ENCODE assay signal across 8 cellular contexts in the genomic region with DNA sequence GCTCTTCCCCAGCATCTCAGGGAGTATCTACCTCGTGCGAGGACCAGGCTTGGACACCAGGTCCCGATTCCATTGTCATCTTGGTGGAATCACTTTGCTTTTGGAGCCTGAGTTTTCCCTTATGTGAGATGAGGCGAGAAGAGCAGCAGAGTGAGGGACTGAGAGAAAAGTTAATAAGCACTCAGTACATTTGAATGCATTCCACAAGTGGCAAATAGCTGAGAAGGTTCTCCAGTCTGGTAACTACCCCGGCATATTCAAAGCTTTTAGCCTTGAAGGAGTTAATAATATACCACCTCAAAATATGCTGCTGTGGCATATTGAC. TPM values are rescaled to one million over a fixed set of nuclear protein-coding genes. Genes with fewer than 3 reads are reported as not detected.
DNase-seq lines count a peak whose midpoint lies in the region; ATAC-seq and TF ChIP-seq lines count a peak whose summit lies in the region.

No MANE protein-coding gene starts in this region.

- peak overlapping the region; percentile 71 for H2AFZ ChIP-seq in OCI-LY3 (ENCODE audit: low read depth, low read length)

- intact Hi-C loops in sigmoid colon (cut with DNase I), result loop anchor here (5.0 kb wide), 2 partner anchors 394 to 559 kb away; partner anchors contain the start of gene SPATA7

- peak overlapping the region; percentile 83 for H3K4me3 ChIP-seq in OCI-LY3 (ENCODE audit: low read length)
- peak overlapping the region; percentile 74 to 85 for H3K4me3 ChIP-seq in esophagus (ENCODE audit: low read depth in 1 of 2, low read length in 2 of 2)
- peak overlapping the region; percentile 69 to 86 (median 84) for H3K4me3 ChIP-seq in sigmoid colon

- H3K27ac ChIP-seq in OCI-LY3 (ENCODE audit: low read length) (peak overlapping the region; percentile 44), esophagus (ENCODE audit: low read depth in 2 of 2, low read length in 1 of 2) (peak overlapping the region; percentile 86 to 93), sigmoid colon (peak overlapping the region; percentile 91 to 98 (median 94))

- H3K27me3 ChIP-seq in OCI-LY3 (ENCODE audit: low read depth, low read length) (no peaks in the 10 kb centered on the region), esophagus (ENCODE audit: control insufficient read depth in 1 of 2, insufficient read depth in 2 of 2, low read length in 2 of 2) (no peaks in the 10 kb centered on the region), sigmoid colon (no peaks in the 10 kb centered on the region)

- H3K4me2 ChIP-seq in OCI-LY3 (ENCODE audit: low read length), result peak overlapping the region; percentile 78

- no peaks in the 10 kb centered on the region for H3K79me2 ChIP-seq in OCI-LY3 (ENCODE audit: low read length)

- no peak for TF ChIP-seq POLR2A in sigmoid colon (IDR thresholded peaks at IDR 0.05)

- no peak for TF ChIP-seq EP300 in sigmoid colon (IDR thresholded peaks at IDR 0.05)

- DNase-seq in sigmoid colon (no peak), NCI-H226 (no peak), SK-N-DZ (ENCODE audit: low spot score) (no peak), NCI-H510A (lab: John Stamatoyannopoulos, UW) (no peak)

- WGBS in esophagus, 2 donors, result 37 to 46% methylated on average over 5 of the region's 5 CpGs
- WGBS in sigmoid colon, 2 donors, result 46 to 49% methylated on average over 5 of the region's 5 CpGs

- H3K9me3 ChIP-seq in OCI-LY3 (ENCODE audit: insufficient read depth, low read length) (no peaks in the 10 kb centered on the region), esophagus (ENCODE audit: control insufficient read depth in 2 of 2, insufficient read depth in 1 of 2, low read depth in 1 of 2, low read length in 1 of 2) (no peaks in the 10 kb centered on the region), sigmoid colon (no peaks in the 10 kb centered on the region)

- no peaks in the 10 kb centered on the region for H4K20me1 ChIP-seq in OCI-LY3 (ENCODE audit: insufficient read depth, low read length)

- TF ChIP-seq CTCF in OCI-LY3 (IDR thresholded peaks at IDR 0.05; ENCODE audit: low read depth, low read length), result no peak
- no peak for TF ChIP-seq CTCF in sigmoid colon (IDR thresholded peaks at IDR 0.05)

- peak overlapping the region; percentile 65 for H3K9ac ChIP-seq in OCI-LY3 (ENCODE audit: low read length)

- peaks cover 2% of the 10 kb centered on the region for H3K36me3 ChIP-seq in OCI-LY3 (replicated peaks; ENCODE audit: low read depth, low read length)
- H3K36me3 ChIP-seq in esophagus (ENCODE audit: control insufficient read depth in 2 of 2, insufficient read depth in 2 of 2, low read length in 1 of 2), result no peaks in the 10 kb centered on the region
- H3K36me3 ChIP-seq in sigmoid colon, result no peaks in the 10 kb centered on the region

- peaks cover 25% of the 10 kb centered on the region for H3K4me1 ChIP-seq in OCI-LY3 (ENCODE audit: low read length)
- peaks cover 0 to 2% of the 10 kb centered on the region in 2 donors for H3K4me1 ChIP-seq in esophagus (ENCODE audit: control insufficient read depth in 2 of 2, insufficient read depth in 2 of 2, low read length in 1 of 2)
- peaks cover 0 to 18% (median 8%) of the 10 kb centered on the region in 4 donors for H3K4me1 ChIP-seq in sigmoid colon

- peak; percentile 5 for ATAC-seq in GM18907 (IDR thresholded peaks at IDR 0.05; ENCODE audit: unreplicated experiment)
- no peak for ATAC-seq in HG02852 (IDR thresholded peaks at IDR 0.05; ENCODE audit: unreplicated experiment)

RNA-seq across cellular contexts. Expression of gene GALC, which starts 0.5 kb away (rescaled TPM):
- polyA plus RNA-seq in esophagus, result 1 to 10 TPM; 2.6 to 2.8 TPM
- total RNA-seq in sigmoid colon, result 10 to 100 TPM; 11.3 to 22.8 (median 15.2) TPM
- 1 to 10 TPM; 3.0 to 9.9 (median 5.8) TPM for polyA plus RNA-seq in sigmoid colon
- polyA plus RNA-seq in SK-N-DZ (2014; cell fraction: cytosol; rRNA removed), result 4.4 and 6.1 TPM in 2 replicates
- 3.2 and 8.3 TPM in 2 replicates for polyA plus RNA-seq in SK-N-DZ (2014; cell fraction: nucleus; rRNA removed)

RNA-seq across cellular contexts. Expression of gene GPR65, which starts 11.5 kb away (rescaled TPM):
- under 1 TPM; 0.22 to 0.25 TPM for polyA plus RNA-seq in esophagus
- total RNA-seq in sigmoid colon, result 1 to 10 TPM; 1.1 to 1.8 (median 1.5) TPM
- polyA plus RNA-seq in sigmoid colon, result 1 to 10 TPM in 2 of 3 donors, under 1 TPM in 1; 0.92 to 3.2 (median 1.2) TPM
- polyA plus RNA-seq in SK-N-DZ (2014; cell fraction: cytosol; rRNA removed), result not detected in 2 replicates
- not detected in 2 replicates for polyA plus RNA-seq in SK-N-DZ (2014; cell fraction: nucleus; rRNA removed)

Comparison
In these comparisons a context has a peak if more than half of its experiments do, and no peak if none do; other contexts are left out.
1. H3K27ac ChIP-seq: peak in every context shown above with its lines; median percentile 94 in sigmoid colon; 90 in esophagus; 44 in OCI-LY3.